In genomic region chr2:240385451-240386161, GRCh38 we compare ENCODE assay signal across 1 cellular context.
A peak's percentile ranks its signal among the peaks of the same experiment; 100 is the strongest.
TF ChIP-seq lines count a peak whose summit lies in the region.

No MANE protein-coding gene starts in this region.

TF ChIP-seq in K562, 482 proteins besides CTCF, POLR2A, EP300 and RAD21:
- TF ChIP-seq KLF16 (IDR thresholded peaks at IDR 0.05), result peak; percentile 59; the same call in 1 of the 2 replicates
